19 cellular contexts compared by ENCODE assay signal in the genomic region with DNA sequence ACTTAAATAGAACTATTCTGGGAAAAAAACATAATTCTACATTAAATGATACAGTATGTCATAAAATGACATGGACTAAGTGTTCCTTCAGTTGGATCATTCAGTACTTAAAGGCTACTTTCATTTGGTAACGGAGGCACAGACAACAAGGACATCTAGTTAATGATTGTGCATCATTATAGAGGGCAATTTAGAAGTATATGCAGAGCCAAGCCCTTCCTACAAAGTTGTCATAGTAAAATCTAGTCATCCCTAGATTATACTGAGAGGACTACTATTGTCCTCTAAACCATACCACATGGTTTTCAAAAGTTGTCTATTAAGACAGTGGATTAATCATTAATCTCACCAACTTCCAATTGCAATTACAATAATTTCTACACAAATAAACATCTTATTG.
"Had no signal": no experiment of that assay in that cellular context is flagged by ENCODE, and none has a peak within 500 bp of the region (broad histone marks: within the 10 kb centered on the region; RNA-seq: fewer than 3 reads in every experiment).

No MANE protein-coding gene starts in this region.

- H3K9me3 ChIP-seq: left ventricle myocardium inferior, lower lobe of right lung, right atrium auricular region, testis, tibial artery, upper lobe of left lung had no signal

- FAIRE-seq: frontal cortex, urothelium cell line had no signal

- DNase-seq: cortex of kidney; effector memory CD8-positive, alpha-beta T cell; left cardiac atrium; left ventricle myocardium inferior; lower lobe of right lung; natural killer cell; stimulated activated CD4-positive, alpha-beta T cell treated with anti-CD3 and anti-CD28 coated beads, Interleukin-2, amount 100 ng/mL, for 24 hours; stimulated activated CD4-positive, alpha-beta T cell treated with anti-CD3 and anti-CD28 coated beads, Interleukin-4, amount 100 ng/mL, for 24 hours; stimulated activated naive CD4-positive, alpha-beta T cell treated with Interleukin-2 at 50 U/mL for 16 hours; substantia nigra; testis; tibial artery; upper lobe of left lung had no signal

- ATAC-seq: effector memory CD8-positive, alpha-beta T cell; left cardiac atrium; lower lobe of right lung; natural killer cell; sciatic nerve; stimulated activated effector memory CD8-positive, alpha-beta T cell treated with anti-CD3 and anti-CD28 coated beads, Interleukin-12 subunit alpha, Interleukin-12 subunit beta, amount 100 ng/mL, for 72 hours had no signal

- H3K27ac ChIP-seq: left ventricle myocardium inferior, lower lobe of right lung, parathyroid adenoma, right atrium auricular region, testis, tibial artery, upper lobe of left lung had no signal

- H3K36me3 ChIP-seq: left ventricle myocardium inferior, lower lobe of right lung, right atrium auricular region, tibial artery, upper lobe of left lung had no signal

- H3K4me1 ChIP-seq: left ventricle myocardium inferior, lower lobe of right lung, right atrium auricular region, testis, tibial artery, upper lobe of left lung had no signal

- H3K9ac ChIP-seq: parathyroid adenoma had no signal

- H3K4me3 ChIP-seq: left ventricle myocardium inferior, lower lobe of right lung, right atrium auricular region, testis, tibial artery, upper lobe of left lung had no signal

- H3K27me3 ChIP-seq: right atrium auricular region, testis, tibial artery, upper lobe of left lung had no signal
